Comparison of ENCODE assay signal across 27 cellular contexts in the genomic region with DNA sequence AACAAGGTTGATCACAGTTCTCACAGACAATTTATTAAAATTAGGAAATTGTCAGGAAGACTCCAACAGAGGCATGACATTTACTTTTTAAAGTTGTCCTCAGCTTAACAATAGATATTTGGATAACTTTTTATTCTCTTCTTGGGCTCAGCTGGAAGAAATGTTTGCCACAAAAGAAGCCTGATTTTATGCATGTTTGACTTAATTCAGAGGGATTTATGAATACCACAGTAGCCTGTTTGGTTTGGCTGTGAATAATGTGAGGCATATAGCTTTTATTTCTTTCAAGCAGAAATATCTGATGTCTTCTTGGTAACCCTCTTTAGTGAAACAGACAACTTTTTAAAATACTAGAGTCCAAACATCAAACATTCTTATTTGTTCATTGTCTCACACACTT.
"Had no signal": no experiment of that assay in that cellular context is flagged by ENCODE, and none has a peak within 500 bp of the region (broad histone marks: within the 10 kb centered on the region; RNA-seq: fewer than 3 reads in every experiment).

No MANE protein-coding gene starts in this region.

- H3K36me3 Mint-ChIP-seq: memory B cell; naive B cell; natural killer cell treated with Interleukin-12 subunit alpha and Interleukin-12 subunit beta and Interleukin-15 and Interleukin-18, amount 100 ng/mL, for 72 hours; stimulated activated naive B cell treated with anti-CD40 and anti-IgM and Interleukin-4, amounts not matched to agents 10 μg/mL and 1 μg/mL and 100 μg/mL, for 72 hours had no signal

- H3K4me1 Mint-ChIP-seq: memory B cell; naive B cell; stimulated activated naive B cell treated with anti-CD40 and anti-IgM and Interleukin-4, amounts not matched to agents 10 μg/mL and 1 μg/mL and 100 μg/mL, for 72 hours had no signal

- ATAC-seq: esophagus mucosa; gastrocnemius medialis; left lobe of liver; mucosa of descending colon; natural killer cell treated with Interleukin-12 subunit alpha and Interleukin-12 subunit beta and Interleukin-15 and Interleukin-18, amount 100 ng/mL, for 72 hours; right lobe of liver; stimulated activated naive B cell treated with anti-CD40 and anti-IgM and Interleukin-4, amounts not matched to agents 10 μg/mL and 1 μg/mL and 100 μg/mL, for 72 hours; upper lobe of right lung had no signal

- H3K9me3 Mint-ChIP-seq: neural crest cell had no signal

- H3K9me3 ChIP-seq: gastrocnemius medialis, mucosa of descending colon, right lobe of liver, thoracic aorta, transverse colon, upper lobe of right lung, uterus had no signal

- H3K9ac ChIP-seq: parathyroid adenoma had no signal

- H3K27me3 ChIP-seq: gastrocnemius medialis, right lobe of liver, transverse colon, upper lobe of right lung, uterus had no signal

- H3K79me2 ChIP-seq: parathyroid adenoma had no signal

- H3K4me1 ChIP-seq: gastrocnemius medialis, parathyroid adenoma, right lobe of liver, transverse colon, upper lobe of right lung, uterus had no signal

- H3K27ac Mint-ChIP-seq: memory B cell; naive B cell; natural killer cell treated with Interleukin-12 subunit alpha and Interleukin-12 subunit beta and Interleukin-15 and Interleukin-18, amount 100 ng/mL, for 72 hours; progenitor cell of endocrine pancreas; stimulated activated naive B cell treated with anti-CD40 and anti-IgM and Interleukin-4, amounts not matched to agents 10 μg/mL and 1 μg/mL and 100 μg/mL, for 72 hours; stimulated activated naive CD8-positive, alpha-beta T cell treated with anti-CD3 and anti-CD28 coated beads, Interleukin-15, Interleukin-2, amounts not matched to agents 100 ng/mL and 50 ng/mL, for 24 hours had no signal

- H3K4me3 Mint-ChIP-seq: memory B cell; naive B cell; natural killer cell treated with Interleukin-12 subunit alpha and Interleukin-12 subunit beta and Interleukin-15 and Interleukin-18, amount 100 ng/mL, for 72 hours; neural crest cell; stimulated activated naive B cell treated with anti-CD40 and anti-IgM and Interleukin-4, amounts not matched to agents 10 μg/mL and 1 μg/mL and 100 μg/mL, for 72 hours; stimulated activated naive CD8-positive, alpha-beta T cell treated with anti-CD3 and anti-CD28 coated beads, Interleukin-15, Interleukin-2, amounts not matched to agents 100 ng/mL and 50 ng/mL, for 24 hours had no signal

- H3K27ac ChIP-seq: dorsolateral prefrontal cortex, epithelial cell of prostate, gastrocnemius medialis, parathyroid adenoma, right lobe of liver, thoracic aorta, transverse colon, upper lobe of right lung, uterus had no signal

- H3K36me3 ChIP-seq: gastrocnemius medialis, right lobe of liver, thoracic aorta, transverse colon, upper lobe of right lung, uterus had no signal

- H3K27me3 Mint-ChIP-seq: memory B cell; naive B cell; natural killer cell treated with Interleukin-12 subunit alpha and Interleukin-12 subunit beta and Interleukin-15 and Interleukin-18, amount 100 ng/mL, for 72 hours; progenitor cell of endocrine pancreas; stimulated activated naive B cell treated with anti-CD40 and anti-IgM and Interleukin-4, amounts not matched to agents 10 μg/mL and 1 μg/mL and 100 μg/mL, for 72 hours; stimulated activated naive CD8-positive, alpha-beta T cell treated with anti-CD3 and anti-CD28 coated beads, Interleukin-15, Interleukin-2, amounts not matched to agents 100 ng/mL and 50 ng/mL, for 24 hours had no signal

- H2AFZ ChIP-seq: parathyroid adenoma had no signal

- H3K4me3 ChIP-seq: dorsolateral prefrontal cortex, gastrocnemius medialis, lung, mucosa of descending colon, right lobe of liver, thoracic aorta, transverse colon, upper lobe of right lung, uterus had no signal

- DNase-seq: dorsolateral prefrontal cortex; effector CD4-positive, alpha-beta T cell; foreskin fibroblast; gastrocnemius medialis; head of caudate nucleus; kidney; mucosa of descending colon; naive B cell; right lobe of liver; small intestine; stimulated activated CD4-positive, alpha-beta T cell treated with anti-CD3 and anti-CD28 coated beads, Interleukin-15, amount 100 ng/mL, for 24 hours; stimulated activated CD4-positive, alpha-beta T cell treated with anti-CD3 and anti-CD28 coated beads, Interleukin-2, amount 100 ng/mL, for 48 hours; stimulated activated naive B cell treated with anti-CD40 and anti-IgM and Interleukin-4, amounts not matched to agents 10 μg/mL and 1 μg/mL and 100 μg/mL, for 72 hours; transverse colon; upper lobe of right lung; uterus had no signal
